ENCODE assay signal across 12 cellular contexts in the genomic region with DNA sequence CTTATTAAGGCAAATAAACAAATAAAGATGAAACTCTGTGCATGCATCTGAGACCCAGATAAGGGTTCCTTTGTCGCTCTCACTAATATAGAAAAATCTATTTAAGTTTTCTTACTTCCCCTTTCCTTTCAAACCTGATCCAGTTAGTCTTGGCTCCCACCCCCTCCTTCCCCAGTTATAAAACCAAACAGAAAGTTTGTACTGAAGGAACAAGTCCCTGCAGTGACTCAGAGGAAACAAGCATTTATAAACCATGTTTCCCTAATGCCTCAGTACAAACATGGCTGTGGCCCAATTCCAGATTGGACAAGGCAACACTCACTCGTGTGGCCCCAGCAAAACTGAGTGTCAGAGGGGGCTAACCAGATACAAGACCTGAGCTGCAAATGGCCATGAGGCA.
DNase-seq lines count a peak whose midpoint lies in the region; ATAC-seq and TF ChIP-seq lines count a peak whose summit lies in the region.
"Had no signal": no experiment of that assay in that cellular context is flagged by ENCODE, and none has a peak within 500 bp of the region (broad histone marks: within the 10 kb centered on the region; RNA-seq: fewer than 3 reads in every experiment).

No MANE protein-coding gene starts in this region.

- WGBS in upper lobe of left lung, 2 donors = 6 to 11% methylated on average over 2 of the region's 2 CpGs

- no TSS peak for BruUV-seq in MCF 10A (replicated peaks; lab: Mats Ljungman, UMichigan)

- H3K27me3 Mint-ChIP-seq in MCF 10A (ENCODE audit: insufficient read depth, unreplicated experiment) = no peaks in the 10 kb centered on the region
- H3K27me3 Mint-ChIP-seq: activated naive CD8-positive, alpha-beta T cell treated with anti-CD3 and anti-CD28 coated beads, Interleukin-2, amount 50 U/mL, for 24 hours; memory B cell had no signal

- H3K9me3 Mint-ChIP-seq in MCF 10A (ENCODE audit: unreplicated experiment) = peaks cover 8% of the 10 kb centered on the region

- H3K27ac ChIP-seq in breast epithelium (peak overlapping the region in 1 of 2 donors; percentile 6), upper lobe of left lung (peak overlapping the region; percentile 19 to 67 (median 64))
- H3K27ac ChIP-seq: A549, KMS-11 had no signal

- H3K36me3 ChIP-seq in breast epithelium (no peaks in the 10 kb centered on the region), upper lobe of left lung (no peaks in the 10 kb centered on the region), HAP-1 (replicated peaks) (no peaks in the 10 kb centered on the region)

- no peak for TF ChIP-seq EP300 in upper lobe of left lung (IDR thresholded peaks at IDR 0.05)

- peaks cover 5 to 8% of the 10 kb centered on the region in 2 donors for H3K9me3 ChIP-seq in breast epithelium
- H3K9me3 ChIP-seq in upper lobe of left lung = peaks cover 0 to 10% (median 6%) of the 10 kb centered on the region in 4 donors
- H3K9me3 ChIP-seq in HAP-1 = no peaks in the 10 kb centered on the region
- H3K9me3 ChIP-seq: A549 had no signal

- TF ChIP-seq POLR2A in breast epithelium (IDR thresholded peaks at IDR 0.05) (no peak), upper lobe of left lung (IDR thresholded peaks at IDR 0.05) (no peak)

- H3K4me3 Mint-ChIP-seq in MCF 10A (ENCODE audit: unreplicated experiment) = no peak overlapping the region
- H3K4me3 Mint-ChIP-seq: activated naive CD8-positive, alpha-beta T cell treated with anti-CD3 and anti-CD28 coated beads, Interleukin-2, amount 50 U/mL, for 24 hours; memory B cell had no signal

- no peaks in the 10 kb centered on the region for H3K27me3 ChIP-seq in breast epithelium
- H3K27me3 ChIP-seq in upper lobe of left lung = no peaks in the 10 kb centered on the region
- H3K27me3 ChIP-seq in HAP-1 (ENCODE audit: low read depth) = no peaks in the 10 kb centered on the region

- CTCF ChIA-PET in MCF 10A (lab: Yijun Ruan, JAX) (no interaction called here), GM10248 (lab: Yijun Ruan, JAX) (interaction anchor here (1.0 to 1.4 kb wide), 3 partner anchors 13 to 452 kb away, joined by 3 read pairs; no protein-coding TSS in a partner anchor)

- no peak overlapping the region for H3K4me3 ChIP-seq in breast epithelium
- H3K4me3 ChIP-seq in foreskin fibroblast (ENCODE audit: low read depth in 1 of 2, low read length in 2 of 2) = no peak overlapping the region
- no peak overlapping the region for H3K4me3 ChIP-seq in upper lobe of left lung
- H3K4me3 ChIP-seq in HAP-1 = no peak overlapping the region
- H3K4me3 ChIP-seq: A549 had no signal

- POLR2A ChIA-PET in MCF 10A (lab: Yijun Ruan, JAX) = interaction anchor here (0.6 to 1.1 kb wide), 3 partner anchors 10 to 800 kb away, joined by 3 to 5 read pairs (median 3); no protein-coding TSS in a partner anchor
- POLR2A ChIA-PET in GM10248 (lab: Yijun Ruan, JAX) = no interaction called here

- peaks cover 13% of the 10 kb centered on the region for H3K4me1 Mint-ChIP-seq in MCF 10A (ENCODE audit: insufficient read depth, unreplicated experiment)
- H3K4me1 Mint-ChIP-seq: activated naive CD8-positive, alpha-beta T cell treated with anti-CD3 and anti-CD28 coated beads, Interleukin-2, amount 50 U/mL, for 24 hours had no signal

- H3K4me1 ChIP-seq in breast epithelium = no peaks in the 10 kb centered on the region
- H3K4me1 ChIP-seq in upper lobe of left lung = peaks cover 11 to 24% (median 20%) of the 10 kb centered on the region in 4 donors
- H3K4me1 ChIP-seq in HAP-1 = no peaks in the 10 kb centered on the region
- H3K4me1 ChIP-seq: A549 had no signal

- intact Hi-C loops in MCF 10A (cut with micrococcal nuclease) = no loop called here
- intact Hi-C loops in breast epithelium (cut with DNase I; ENCODE audit: low total_unique reads) = no loop called here

- no peaks in the 10 kb centered on the region for H3K36me3 Mint-ChIP-seq in MCF 10A (ENCODE audit: insufficient read depth, unreplicated experiment)

- in situ Hi-C loops in HAP-1 (cut with MboI; ENCODE audit: low sequenced_read_pairs) = no loop called here

- peak; percentile 66 to 69 for ATAC-seq in upper lobe of left lung (ENCODE audit: low FRiP score in 2 of 2)
- ATAC-seq: A549; activated naive CD8-positive, alpha-beta T cell treated with anti-CD3 and anti-CD28 coated beads, Interleukin-2, amount 50 U/mL, for 24 hours had no signal

- H3K27ac Mint-ChIP-seq in MCF 10A (ENCODE audit: low read depth, unreplicated experiment) = no peak overlapping the region
- H3K27ac Mint-ChIP-seq: activated naive CD8-positive, alpha-beta T cell treated with anti-CD3 and anti-CD28 coated beads, Interleukin-2, amount 50 U/mL, for 24 hours had no signal

- no peak for TF ChIP-seq CTCF in MCF 10A (IDR thresholded peaks at IDR 0.05; ENCODE audit: unreplicated experiment)
- TF ChIP-seq CTCF in breast epithelium (IDR thresholded peaks at IDR 0.05) = no peak
- TF ChIP-seq CTCF in foreskin fibroblast (IDR thresholded peaks at IDR 0.05; ENCODE audit: low read depth, low read length) = no peak
- no peak for TF ChIP-seq CTCF in upper lobe of left lung (IDR thresholded peaks at IDR 0.05)
- no peak for TF ChIP-seq CTCF in GM10248 (IDR thresholded peaks at IDR 0.05; ENCODE audit: control extremely low read depth, extremely low read depth, low read depth, missing control alignments)

- peak; percentile 68 for DNase-seq in MCF 10A (ENCODE audit: unreplicated experiment)
- DNase-seq in breast epithelium (ENCODE audit: low spot score in 2 of 2) = no peak
- peak; percentile 85 for DNase-seq in OCI-M1 (lab: John Stamatoyannopoulos, UW)
- peak; percentile 72 to 83 for DNase-seq in foreskin fibroblast
- DNase-seq in upper lobe of left lung = peak in 1 of 2 donors; percentile 40
- DNase-seq in NCI-H146 treated with DMSO at 0.1 percent for 48 hours (lab: John Stamatoyannopoulos, UW; ENCODE audit: unreplicated experiment) = no peak
- no peak for DNase-seq in HAP-1 (ENCODE audit: low spot score in 2 of 2)
- no peak for DNase-seq in GM10248 (ENCODE audit: extremely low spot score)
- DNase-seq: activated naive CD8-positive, alpha-beta T cell treated with anti-CD3 and anti-CD28 coated beads, Interleukin-2, amount 50 U/mL, for 24 hours had no signal

Comparison
In these comparisons a context has a peak if more than half of its experiments do, and no peak if none do; other contexts are left out.
1. DNase-seq: peak in MCF 10A (single experiment), OCI-M1 (single experiment) and foreskin fibroblast (2 of 2); none in breast epithelium (0 of 2), NCI-H146 treated with DMSO at 0.1 percent for 48 hours (single experiment), HAP-1 (0 of 2) and GM10248 (single experiment).